8 cellular contexts compared by ENCODE assay signal in genomic region chr2:241354668-241355658, GRCh38. TPM values are rescaled to one million over a fixed set of nuclear protein-coding genes. Genes with fewer than 3 reads are reported as not detected.
A peak's percentile ranks its signal among the peaks of the same experiment; 100 is the strongest.
DNase-seq lines count a peak whose midpoint lies in the region; ATAC-seq and TF ChIP-seq lines count a peak whose summit lies in the region.

No MANE protein-coding gene starts in this region.

- peak overlapping the region; percentile 20 for H3K4me3 Mint-ChIP-seq in activated naive CD8-positive, alpha-beta T cell treated with anti-CD3 and anti-CD28 coated beads, Interleukin-2, amount 10 ng/mL, durations not matched to agents 7 days and 5 days

- H3K4me3 ChIP-seq in DND-41 (ENCODE audit: low read depth in 1 of 2, low read length in 2 of 2): peak overlapping the region in 1 of 2 experiments; percentile 35; a peak in 1 of 4 replicates
- H3K4me3 ChIP-seq in left ventricle myocardium inferior: peak overlapping the region; percentile 60
- H3K4me3 ChIP-seq in psoas muscle: peak overlapping the region; percentile 52
- no peak overlapping the region for H3K4me3 ChIP-seq in urinary bladder (ENCODE audit: low read depth, low read length)

- peak; percentile 13; the same call in 2 of the 3 replicates for ATAC-seq in DND-41 (ENCODE audit: insufficient read depth, low read depth)
- peak; percentile 62 for ATAC-seq in SK-N-SH treated with all-trans-retinoic acid at 6 μM for 48 hours
- ATAC-seq in activated naive CD8-positive, alpha-beta T cell treated with anti-CD3 and anti-CD28 coated beads, Interleukin-2, amount 10 ng/mL, durations not matched to agents 7 days and 5 days (ENCODE audit: low read depth): no peak
- ATAC-seq in psoas muscle: peak; percentile 51 to 72 (median 64)
- ATAC-seq in GM18858 (IDR thresholded peaks at IDR 0.05; ENCODE audit: unreplicated experiment): no peak

- TF ChIP-seq CTCF in DND-41 (IDR thresholded peaks at IDR 0.05; ENCODE audit: borderline replicate concordance, extremely low read depth, low read length, poor library complexity, severe bottlenecking) (peak; percentile 16), left ventricle myocardium inferior (IDR thresholded peaks at IDR 0.05; ENCODE audit: borderline replicate concordance) (no peak), psoas muscle (IDR thresholded peaks at IDR 0.05) (no peak)

- peak overlapping the region; percentile 45; the same call in 1 of the 2 replicates for H3K4me2 ChIP-seq in DND-41 (ENCODE audit: insufficient read depth, low read length)

- no peak overlapping the region for H3K9ac ChIP-seq in DND-41 (ENCODE audit: low read depth, low read length)

- H3K9me3 Mint-ChIP-seq in activated naive CD8-positive, alpha-beta T cell treated with anti-CD3 and anti-CD28 coated beads, Interleukin-2, amount 10 ng/mL, durations not matched to agents 7 days and 5 days: no peaks in the 10 kb centered on the region

- no peaks in the 10 kb centered on the region for H3K27me3 Mint-ChIP-seq in activated naive CD8-positive, alpha-beta T cell treated with anti-CD3 and anti-CD28 coated beads, Interleukin-2, amount 10 ng/mL, durations not matched to agents 7 days and 5 days

- DNase-seq in DND-41: peak; percentile 64
- peak in 71 of 76 experiments; percentile 20 to 94 (median 85) for DNase-seq in HUDEP-2 (lab: John Stamatoyannopoulos, UW; ENCODE audit: unreplicated experiment in 76 of 76)
- DNase-seq in activated naive CD8-positive, alpha-beta T cell treated with anti-CD3 and anti-CD28 coated beads, Interleukin-2, amount 10 ng/mL, durations not matched to agents 7 days and 5 days: peak; percentile 67
- DNase-seq in left ventricle myocardium inferior: peak; percentile 88
- DNase-seq in psoas muscle: peak; percentile 85 to 95

- peak overlapping the region; percentile 75 for H3K27ac Mint-ChIP-seq in activated naive CD8-positive, alpha-beta T cell treated with anti-CD3 and anti-CD28 coated beads, Interleukin-2, amount 10 ng/mL, durations not matched to agents 7 days and 5 days

- H3K4me1 ChIP-seq in DND-41 (ENCODE audit: insufficient read depth, low read length): peaks cover 22% of the 10 kb centered on the region
- H3K4me1 ChIP-seq in left ventricle myocardium inferior: peaks cover 44% of the 10 kb centered on the region
- H3K4me1 ChIP-seq in psoas muscle: peaks cover 15% of the 10 kb centered on the region
- no peaks in the 10 kb centered on the region for H3K4me1 ChIP-seq in urinary bladder (ENCODE audit: insufficient read depth)

- peaks cover 37% of the 10 kb centered on the region for H4K20me1 ChIP-seq in DND-41 (ENCODE audit: insufficient read depth, low read length)

- POLR2A ChIA-PET in activated naive CD8-positive, alpha-beta T cell treated with anti-CD3 and anti-CD28 coated beads, Interleukin-2, amount 10 ng/mL, durations not matched to agents 7 days and 5 days (lab: Charles Lee): no interaction called here

- intact Hi-C loops in left ventricle myocardium inferior (cut with micrococcal nuclease): no loop called here
- intact Hi-C loops in psoas muscle (cut with DNase I): loop anchor here (5.0 kb wide), 3 partner anchors 38 to 152 kb away; partner anchors contain the start of genes HDLBP (in 2 of the 2), SEPTIN2 (in 2 of the 2) and STK25 (in 1 of the 2)

- peaks cover 17% of the 10 kb centered on the region for H3K4me1 Mint-ChIP-seq in activated naive CD8-positive, alpha-beta T cell treated with anti-CD3 and anti-CD28 coated beads, Interleukin-2, amount 10 ng/mL, durations not matched to agents 7 days and 5 days

- peaks cover 38% of the 10 kb centered on the region for H3K79me2 ChIP-seq in DND-41 (ENCODE audit: insufficient read depth, low read length)

- H3K9me3 ChIP-seq in DND-41 (ENCODE audit: insufficient read depth, low read length, severe bottlenecking) (no peaks in the 10 kb centered on the region), left ventricle myocardium inferior (replicated peaks) (no peaks in the 10 kb centered on the region), psoas muscle (no peaks in the 10 kb centered on the region)

- H3K27ac ChIP-seq in DND-41 (ENCODE audit: low read length): no peak overlapping the region
- peak overlapping the region; percentile 78 for H3K27ac ChIP-seq in left ventricle myocardium inferior (replicated peaks)
- peak overlapping the region; percentile 65 for H3K27ac ChIP-seq in psoas muscle
- peak overlapping the region; percentile 60 for H3K27ac ChIP-seq in urinary bladder (ENCODE audit: low read depth)

- H3K36me3 ChIP-seq in DND-41 (ENCODE audit: insufficient read depth, low read length) (peaks cover 45% of the 10 kb centered on the region), left ventricle myocardium inferior (peaks cover 47% of the 10 kb centered on the region), psoas muscle (ENCODE audit: insufficient read depth in 1 of 2, low read depth in 1 of 2) (peaks cover 7 to 47% of the 10 kb centered on the region in 2 donors), urinary bladder (ENCODE audit: insufficient read depth) (peaks cover 3% of the 10 kb centered on the region)

- H2AFZ ChIP-seq in DND-41 (ENCODE audit: low read depth, low read length): no peak overlapping the region

- H3K36me3 Mint-ChIP-seq in activated naive CD8-positive, alpha-beta T cell treated with anti-CD3 and anti-CD28 coated beads, Interleukin-2, amount 10 ng/mL, durations not matched to agents 7 days and 5 days: peaks cover 5% of the 10 kb centered on the region

- H3K27me3 ChIP-seq in DND-41 (ENCODE audit: insufficient read depth, low read length, poor library complexity) (no peaks in the 10 kb centered on the region), left ventricle myocardium inferior (ENCODE audit: low read depth) (no peaks in the 10 kb centered on the region), psoas muscle (ENCODE audit: insufficient read depth in 3 of 3, low read length in 2 of 3) (no peaks in the 10 kb centered on the region)

- whole genome bisulfite sequencing in psoas muscle, 3 donors: 24 to 41% (median 39%) methylated on average over 22 to 40 of the region's 40 CpGs
- 30% methylated on average over 40 of the region's 40 CpGs for WGBS in urinary bladder

TF ChIP-seq in SK-N-SH treated with all-trans-retinoic acid at 6 μM for 48 hours, 23 proteins besides CTCF, POLR2A, EP300 and RAD21:
- peak; percentile 96 for TF ChIP-seq ZFP3 (CRISPR knock-in tag; IDR thresholded peaks at IDR 0.05)
- no peak for TF ChIP-seq ISL1 (CRISPR knock-in tag; IDR thresholded peaks at IDR 0.05)
- no peak for TF ChIP-seq PATZ1 (CRISPR knock-in tag; IDR thresholded peaks at IDR 0.05; ENCODE audit: borderline replicate concordance)

RNA-seq across cellular contexts. Expression of gene FARP2, which starts 1.1 kb away (rescaled TPM):
- 10 to 100 TPM; 17.7 to 18.3 TPM for total RNA-seq in activated naive CD8-positive, alpha-beta T cell treated with anti-CD3 and anti-CD28 coated beads, Interleukin-2, amount 10 ng/mL, durations not matched to agents 7 days and 5 days
- total RNA-seq in left ventricle myocardium inferior (16.5 TPM), psoas muscle (10 to 100 TPM; 17.4 to 18.4 (median 17.7) TPM), urinary bladder (51.7 TPM)
- polyA plus RNA-seq in psoas muscle (1 to 10 TPM; 5.8 to 8.4 (median 6.0) TPM), urinary bladder (16.2 TPM)

RNA-seq across cellular contexts. Expression of gene SEPTIN2, which starts 39.2 kb away (rescaled TPM):
- total RNA-seq in activated naive CD8-positive, alpha-beta T cell treated with anti-CD3 and anti-CD28 coated beads, Interleukin-2, amount 10 ng/mL, durations not matched to agents 7 days and 5 days: 100 to 1,000 TPM; 259 to 275 TPM
- total RNA-seq in left ventricle myocardium inferior (187 TPM), psoas muscle (100 to 1,000 TPM in 3 of 4 donors, 10 to 100 TPM in 1; 86.4 to 161 (median 126) TPM), urinary bladder (677 TPM)
- polyA plus RNA-seq in psoas muscle (100 to 1,000 TPM in 1 of 3 donors, 10 to 100 TPM in 2; 68.8 to 122 (median 90.0) TPM), urinary bladder (236 TPM)

RNA-seq across cellular contexts. Expression of gene HDLBP, which starts 39.5 kb away (rescaled TPM):
- total RNA-seq in activated naive CD8-positive, alpha-beta T cell treated with anti-CD3 and anti-CD28 coated beads, Interleukin-2, amount 10 ng/mL, durations not matched to agents 7 days and 5 days: 100 to 1,000 TPM; 158 TPM
- total RNA-seq in left ventricle myocardium inferior (365 TPM), psoas muscle (100 to 1,000 TPM; 349 to 526 (median 469) TPM), urinary bladder (588 TPM)
- polyA plus RNA-seq in psoas muscle (100 to 1,000 TPM; 264 to 421 (median 283) TPM), urinary bladder (199 TPM)

Comparison
In these comparisons a context has a peak if more than half of its experiments do, and no peak if none do; other contexts are left out.
1. ATAC-seq: peak in DND-41 (single experiment), SK-N-SH treated with all-trans-retinoic acid at 6 μM for 48 hours (single experiment) and psoas muscle (4 of 4); none in activated naive CD8-positive, alpha-beta T cell treated with anti-CD3 and anti-CD28 coated beads, Interleukin-2, amount 10 ng/mL, durations not matched to agents 7 days and 5 days (single experiment) and GM18858 (single experiment).
2. Peak in every context shown above with its lines, with median percentiles within 50 percentile points of each other: DNase-seq.